In genomic region chr13:35892837-35893814, GRCh38 we compare ENCODE assay signal across 11 cellular contexts.
DNase-seq lines count a peak whose midpoint lies in the region; ATAC-seq, FAIRE-seq and TF ChIP-seq lines count a peak whose summit lies in the region.
"Had no signal": no experiment of that assay in that cellular context is flagged by ENCODE, and none has a peak within 500 bp of the region (broad histone marks: within the 10 kb centered on the region; RNA-seq: fewer than 3 reads in every experiment).

No MANE protein-coding gene starts in this region.

- peak; percentile 35 for FAIRE-seq in kidney (lab: Jason Lieb, UNC)

- no TSS peak for BruUV-seq in PC-3 (replicated peaks; lab: Mats Ljungman, UMichigan)

- no peaks in the 10 kb centered on the region for H3K27me3 Mint-ChIP-seq in activated CD4-positive, alpha-beta T cell treated with anti-CD3 and anti-CD28 coated beads, Interleukin-2, amount 10 ng/mL, durations not matched to agents 24 days and 14 days

- H3K27ac Mint-ChIP-seq in activated CD4-positive, alpha-beta T cell treated with anti-CD3 and anti-CD28 coated beads, Interleukin-2, amount 10 ng/mL, durations not matched to agents 24 days and 14 days: no peak overlapping the region
- H3K27ac Mint-ChIP-seq in activated naive CD4-positive, alpha-beta T cell treated with anti-CD3 and anti-CD28 coated beads, Interleukin-2, amount 50 U/mL, for 72 hours: no peak overlapping the region

- H3K9me3 Mint-ChIP-seq in activated CD4-positive, alpha-beta T cell treated with anti-CD3 and anti-CD28 coated beads, Interleukin-2, amount 10 ng/mL, durations not matched to agents 24 days and 14 days: no peaks in the 10 kb centered on the region
- peaks cover 4 to 9% of the 10 kb centered on the region in 2 donors for H3K9me3 Mint-ChIP-seq in activated naive CD4-positive, alpha-beta T cell treated with anti-CD3 and anti-CD28 coated beads, Interleukin-2, amount 50 U/mL, for 72 hours

- CTCF ChIA-PET in PC-3 (lab: Charles Lee): no interaction called here

- peak overlapping the region; percentile 31; the same call in 1 of the 2 replicates for H3K4me3 ChIP-seq in PC-3 (ENCODE audit: low read length)
- H3K4me3 ChIP-seq in RWPE2 (ENCODE audit: severe bottlenecking): no peak overlapping the region
- H3K4me3 ChIP-seq in kidney (ENCODE audit: low read length in 2 of 2): no peak overlapping the region
- H3K4me3 ChIP-seq: BLaER1 had no signal

- H3K27ac ChIP-seq in PC-3 (ENCODE audit: low read length): peak overlapping the region; percentile 93
- peak overlapping the region; percentile 56 for H3K27ac ChIP-seq in RWPE2 (ENCODE audit: poor library complexity, severe bottlenecking)
- H3K27ac ChIP-seq in kidney (ENCODE audit: low read depth in 2 of 2, low read length in 2 of 2): no peak overlapping the region
- H3K27ac ChIP-seq: BLaER1 had no signal

- TF ChIP-seq CTCF in PC-3 (conservative IDR thresholded peaks at IDR 0.05; ENCODE audit: low read depth, low read length) (no peak), RWPE2 (IDR thresholded peaks at IDR 0.05; ENCODE audit: poor library complexity, severe bottlenecking) (no peak), kidney (IDR thresholded peaks at IDR 0.05; ENCODE audit: borderline replicate concordance, extremely low read depth, insufficient read depth) (no peak)

- H4K20me1 ChIP-seq in PC-3 (ENCODE audit: low read length): no peaks in the 10 kb centered on the region
- H4K20me1 ChIP-seq: BLaER1 had no signal

- no peaks in the 10 kb centered on the region for H3K79me2 ChIP-seq in PC-3 (ENCODE audit: low read length)

- no peaks in the 10 kb centered on the region for H3K9me3 ChIP-seq in PC-3 (ENCODE audit: low read length)
- H3K9me3 ChIP-seq in RWPE2 (ENCODE audit: severe bottlenecking): no peaks in the 10 kb centered on the region
- H3K9me3 ChIP-seq in kidney (ENCODE audit: control insufficient read depth in 1 of 2, low read length in 2 of 2): no peaks in the 10 kb centered on the region
- H3K9me3 ChIP-seq: BLaER1 had no signal

- intact Hi-C loops in PC-3 (cut with micrococcal nuclease) (loop anchor here (2.0 kb wide), 1 partner anchor 64 kb away; no protein-coding TSS in a partner anchor), kidney (cut with DNase I) (no loop called here)
- intact Hi-C loops in activated CD4-positive, alpha-beta T cell treated with anti-CD3 and anti-CD28 coated beads, Interleukin-2, amount 10 ng/mL, durations not matched to agents 24 days and 14 days (cut with micrococcal nuclease): no loop called here

- ATAC-seq in PC-3: no peak
- no peak for ATAC-seq in RWPE2 (ENCODE audit: low read depth)
- ATAC-seq in activated naive CD4-positive, alpha-beta T cell treated with anti-CD3 and anti-CD28 coated beads, Interleukin-2, amount 50 U/mL, for 72 hours: no peak
- ATAC-seq in HG02642 (IDR thresholded peaks at IDR 0.05; ENCODE audit: poor library complexity, unreplicated experiment): no peak

- no peak for DNase-seq in PC-3
- DNase-seq in RWPE2 (ENCODE audit: low spot score): no peak
- DNase-seq in kidney: no peak
- peak; percentile 35 for DNase-seq in renal cortical epithelial cell (ENCODE audit: low read depth)
- DNase-seq in activated CD4-positive, alpha-beta T cell treated with anti-CD3 and anti-CD28 coated beads, Interleukin-2, amount 10 ng/mL, durations not matched to agents 24 days and 14 days: no peak
- no peak for DNase-seq in activated naive CD4-positive, alpha-beta T cell treated with anti-CD3 and anti-CD28 coated beads, Interleukin-2, amount 50 U/mL, for 72 hours (ENCODE audit: low spot score in 2 of 2)
- DNase-seq: DMS53, GF-D8, H7 had no signal

- peaks cover 5% of the 10 kb centered on the region for H3F3A ChIP-seq in PC-3 (ENCODE audit: low read length, unreplicated experiment)

- peaks cover 46% of the 10 kb centered on the region for H3K4me1 ChIP-seq in PC-3 (ENCODE audit: insufficient read depth, low read length)
- H3K4me1 ChIP-seq in RWPE2 (ENCODE audit: insufficient read depth, poor library complexity, severe bottlenecking): peaks cover 24% of the 10 kb centered on the region
- peaks cover 3 to 6% of the 10 kb centered on the region in 2 donors for H3K4me1 ChIP-seq in kidney (ENCODE audit: control insufficient read depth in 1 of 2, insufficient read depth in 1 of 2, low read depth in 1 of 2, low read length in 2 of 2)
- H3K4me1 ChIP-seq: BLaER1 had no signal

- H3K4me1 Mint-ChIP-seq in activated CD4-positive, alpha-beta T cell treated with anti-CD3 and anti-CD28 coated beads, Interleukin-2, amount 10 ng/mL, durations not matched to agents 24 days and 14 days: no peaks in the 10 kb centered on the region

- POLR2A ChIA-PET in PC-3 (lab: Charles Lee; ENCODE audit: unreplicated experiment): no interaction called here

- H2AFZ ChIP-seq in PC-3 (ENCODE audit: low read length): no peak overlapping the region

- H3K9me2 ChIP-seq in PC-3 (replicated peaks; ENCODE audit: low read length): no peaks in the 10 kb centered on the region

- no peaks in the 10 kb centered on the region for H3K36me3 ChIP-seq in PC-3 (ENCODE audit: low read depth, low read length)
- no peaks in the 10 kb centered on the region for H3K36me3 ChIP-seq in RWPE2 (ENCODE audit: low read depth)
- H3K36me3 ChIP-seq in kidney (ENCODE audit: control insufficient read depth in 1 of 2, insufficient read depth in 2 of 2, low read length in 2 of 2): no peaks in the 10 kb centered on the region
- H3K36me3 ChIP-seq: BLaER1 had no signal

- H3K9ac ChIP-seq in PC-3 (ENCODE audit: low read length): peak overlapping the region; percentile 31
- H3K9ac ChIP-seq in kidney (ENCODE audit: low read length in 2 of 2): no peak overlapping the region
- H3K9ac ChIP-seq: BLaER1 had no signal

- peak overlapping the region; percentile 75 for H3K4me2 ChIP-seq in PC-3 (ENCODE audit: low read length)
- H3K4me2 ChIP-seq: BLaER1 had no signal

- no peaks in the 10 kb centered on the region for H3K36me3 Mint-ChIP-seq in activated CD4-positive, alpha-beta T cell treated with anti-CD3 and anti-CD28 coated beads, Interleukin-2, amount 10 ng/mL, durations not matched to agents 24 days and 14 days (ENCODE audit: low read depth)
- H3K36me3 Mint-ChIP-seq in activated naive CD4-positive, alpha-beta T cell treated with anti-CD3 and anti-CD28 coated beads, Interleukin-2, amount 50 U/mL, for 72 hours: no peaks in the 10 kb centered on the region

- no peak overlapping the region for H3K4me3 Mint-ChIP-seq in activated CD4-positive, alpha-beta T cell treated with anti-CD3 and anti-CD28 coated beads, Interleukin-2, amount 10 ng/mL, durations not matched to agents 24 days and 14 days

- H3K27me3 ChIP-seq in PC-3 (ENCODE audit: low read length) (no peaks in the 10 kb centered on the region), RWPE2 (ENCODE audit: insufficient read depth, poor library complexity, severe bottlenecking) (no peaks in the 10 kb centered on the region)
- H3K27me3 ChIP-seq: BLaER1 had no signal

Comparison
In these comparisons a context has a peak if more than half of its experiments do, and no peak if none do; other contexts are left out.
1. H3K27ac ChIP-seq: peak in PC-3 (single experiment) and RWPE2 (single experiment); none in kidney (0 of 2).